Comparison of ENCODE assay signal across 9 cellular contexts in genomic region chr16:19241512-19241911, GRCh38. TPM values are rescaled to one million over a fixed set of nuclear protein-coding genes. Genes with fewer than 3 reads are reported as not detected.
"Had no signal": no experiment of that assay in that cellular context is flagged by ENCODE, and none has a peak within 500 bp of the region (broad histone marks: within the 10 kb centered on the region; RNA-seq: fewer than 3 reads in every experiment).

No MANE protein-coding gene starts in this region.

- H3K4me1 ChIP-seq: HAP-1 had no signal

- DNase-seq: H7, HFFc6, IMR-90, KG1 had no signal

- H3K9me3 ChIP-seq: HAP-1 had no signal

- H3K4me3 ChIP-seq: GM23338, HAP-1, K562 had no signal

- H3K36me3 ChIP-seq: HAP-1 had no signal

- ATAC-seq: GM23338, HCT116, K562 had no signal

- H3K4me3 Mint-ChIP-seq: GM23338, HFFc6 had no signal

- H3K27ac Mint-ChIP-seq: GM23338, HFFc6 had no signal

- H3K4me2 ChIP-seq: GM23338 had no signal

- H2AFZ ChIP-seq: GM23338 had no signal

RNA-seq across cellular contexts. Expression of gene CLEC19A, which starts 44.0 kb away (rescaled TPM):
- total RNA-seq: GM23338, HFFc6, HT-29, IMR-90, K562 had no signal
- polyA plus RNA-seq: GM23338, IMR-90, K562 had no signal
